In the genomic region with DNA sequence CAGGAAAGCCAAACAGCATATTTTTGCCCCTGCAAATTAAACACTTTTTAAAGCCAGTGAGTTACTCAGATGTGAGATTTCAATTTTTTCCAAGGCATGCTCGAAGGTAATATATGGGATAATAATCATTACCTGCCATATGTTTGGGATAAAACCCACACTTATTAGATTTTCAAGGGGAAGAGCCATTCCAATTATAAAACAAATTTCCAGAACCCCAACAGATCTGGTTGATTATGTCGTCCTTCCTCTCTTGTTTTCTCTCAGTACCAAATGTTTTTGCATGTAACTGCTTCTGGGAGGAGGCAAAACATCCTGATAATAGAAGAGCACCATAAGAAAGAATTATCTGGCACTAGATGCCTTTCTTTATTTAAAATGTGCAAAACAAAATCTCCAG, we compare ENCODE assay signal across 18 cellular contexts.
"Had no signal": no experiment of that assay in that cellular context is flagged by ENCODE, and none has a peak within 500 bp of the region (broad histone marks: within the 10 kb centered on the region; RNA-seq: fewer than 3 reads in every experiment).

No MANE protein-coding gene starts in this region.

- H3K36me3 Mint-ChIP-seq: naive B cell, T-cell had no signal

- H3K4me3 ChIP-seq: adrenal gland, cardiac muscle cell, dorsolateral prefrontal cortex, lung, stomach, testis had no signal

- H3K27ac ChIP-seq: adrenal gland, cardiac muscle cell, dorsolateral prefrontal cortex, parathyroid adenoma, testis had no signal

- ATAC-seq: esophagus mucosa, left cardiac atrium, T-cell had no signal

- H3K9ac ChIP-seq: parathyroid adenoma had no signal

- DNase-seq: activated CD4-positive, alpha-beta T cell treated with anti-CD3 and anti-CD28 coated beads for 1 hour; activated CD4-positive, alpha-beta T cell treated with anti-CD3 and anti-CD28 coated beads, Interleukin-2, amount 50 U/mL, for 48 hours; activated naive CD4-positive, alpha-beta T cell treated with anti-CD3 and anti-CD28 coated beads, Interleukin-2, amount 50 U/mL, for 16 hours; adrenal gland; dorsolateral prefrontal cortex; left cardiac atrium; naive B cell; stimulated activated CD4-positive, alpha-beta T cell treated with anti-CD3 and anti-CD28 coated beads, Interleukin-12 subunit alpha, Interleukin-12 subunit beta, amount 100 ng/mL, for 4 hours; stimulated activated CD4-positive, alpha-beta T cell treated with anti-CD3 and anti-CD28 coated beads, Interleukin-2, amount 100 ng/mL, for 24 hours; stomach; T-cell; T1000; testis had no signal

- H3K27me3 Mint-ChIP-seq: naive B cell, T-cell had no signal

- H3K36me3 ChIP-seq: adrenal gland, cardiac muscle cell, stomach had no signal

- H3K9me3 ChIP-seq: adrenal gland, stomach, testis had no signal

- H2AFZ ChIP-seq: parathyroid adenoma had no signal

- H3K4me1 ChIP-seq: parathyroid adenoma, testis had no signal

- H3K9me3 Mint-ChIP-seq: activated T-helper 2 cell treated with anti-CD3 and anti-CD28 coated beads, Interferon-gamma antibody, Interleukin-2, Interleukin-4, amounts not matched to agents 10 μg/mL and 5 μg/mL and 100 μg/mL, durations not matched to agents 14 hours and 24 hours and 36 hours; naive B cell; T-cell had no signal

- H3K27me3 ChIP-seq: adrenal gland, cardiac muscle cell, stomach, testis had no signal

- H3K4me3 Mint-ChIP-seq: T-cell had no signal

- H3K27ac Mint-ChIP-seq: activated T-helper 2 cell treated with anti-CD3 and anti-CD28 coated beads, Interferon-gamma antibody, Interleukin-2, Interleukin-4, amounts not matched to agents 10 μg/mL and 5 μg/mL and 100 μg/mL, durations not matched to agents 14 hours and 24 hours and 36 hours had no signal
